13 cellular contexts compared by ENCODE assay signal in the genomic region with DNA sequence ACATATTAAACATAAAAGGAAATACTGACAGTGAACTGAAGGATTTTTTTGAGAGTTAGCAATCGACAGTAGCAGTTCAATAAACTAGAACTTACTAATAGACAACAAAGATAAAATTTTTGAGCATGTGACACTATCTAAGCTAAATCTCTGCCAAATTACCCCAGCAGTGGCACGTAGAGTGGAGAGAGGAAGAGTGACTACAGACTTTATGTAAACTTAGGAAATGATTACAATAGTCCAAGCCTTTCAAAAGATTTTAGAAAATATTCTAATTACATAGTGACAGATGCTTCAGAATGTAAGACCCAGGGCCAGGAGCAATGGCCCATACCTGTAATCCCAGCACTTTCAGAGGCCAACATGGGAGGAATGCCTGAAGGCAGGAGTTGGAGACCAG. TPM values are rescaled to one million over a fixed set of nuclear protein-coding genes. Genes with fewer than 3 reads are reported as not detected.
DNase-seq lines count a peak whose midpoint lies in the region; ATAC-seq and TF ChIP-seq lines count a peak whose summit lies in the region.
"Had no signal": no experiment of that assay in that cellular context is flagged by ENCODE, and none has a peak within 500 bp of the region (broad histone marks: within the 10 kb centered on the region; RNA-seq: fewer than 3 reads in every experiment).

No MANE protein-coding gene starts in this region.

- H3K4me1 ChIP-seq in CD4-positive, CD25-positive, alpha-beta regulatory T cell (ENCODE audit: control insufficient read depth, insufficient read depth, low read length, poor library complexity, severe bottlenecking) = peaks cover 30% of the 10 kb centered on the region
- peaks cover 0 to 10% of the 10 kb centered on the region in 2 donors for H3K4me1 ChIP-seq in ascending aorta

- H3K9me3 ChIP-seq in CD4-positive, CD25-positive, alpha-beta regulatory T cell (ENCODE audit: control insufficient read depth in 2 of 2, low read length in 2 of 2) = no peaks in the 10 kb centered on the region
- H3K9me3 ChIP-seq in ascending aorta = no peaks in the 10 kb centered on the region

- TF ChIP-seq CTCF in HFFc6 (IDR thresholded peaks at IDR 0.05) (no peak), ascending aorta (IDR thresholded peaks at IDR 0.05) (no peak)

- peak overlapping the region; percentile 72 for H3K4me3 ChIP-seq in CD4-positive, CD25-positive, alpha-beta regulatory T cell (ENCODE audit: low read depth, low read length)
- no peak overlapping the region for H3K4me3 ChIP-seq in ascending aorta

- peak in 1 of 3 donors; percentile 30 for DNase-seq in CD4-positive, CD25-positive, alpha-beta regulatory T cell
- DNase-seq in HFFc6 = peak; percentile 59
- DNase-seq in ascending aorta (ENCODE audit: low spot score in 2 of 2) = no peak
- DNase-seq in lung microvascular endothelial cell (ENCODE audit: low read depth in 2 of 2) = peak; percentile 86 to 91
- DNase-seq in DMS79 (lab: John Stamatoyannopoulos, UW) = no peak
- no peak for DNase-seq in DMS114 treated with DMSO at 0.1 percent for 48 hours (lab: John Stamatoyannopoulos, UW; ENCODE audit: unreplicated experiment)
- no peak for DNase-seq in SHP77 (lab: John Stamatoyannopoulos, UW)
- DNase-seq: DMS 273 treated with DMSO at 0.1 percent for 48 hours, NCI-H1048, NCI-H226, nephron progenitor cell had no signal

- peak overlapping the region; percentile 68 for H3K27ac ChIP-seq in CD4-positive, CD25-positive, alpha-beta regulatory T cell (ENCODE audit: insufficient read depth, low read length, poor library complexity, severe bottlenecking)
- H3K27ac ChIP-seq in ascending aorta = peak overlapping the region; percentile 6 to 23

- no peaks in the 10 kb centered on the region for H3K27me3 Mint-ChIP-seq in CD4-positive, CD25-positive, alpha-beta regulatory T cell
- H3K27me3 Mint-ChIP-seq in HFFc6 (ENCODE audit: insufficient read depth) = no peaks in the 10 kb centered on the region; the same call in 1 of the 2 replicates

- H3K9me3 Mint-ChIP-seq in CD4-positive, CD25-positive, alpha-beta regulatory T cell = no peaks in the 10 kb centered on the region
- no peaks in the 10 kb centered on the region for H3K9me3 Mint-ChIP-seq in HFFc6
- H3K9me3 Mint-ChIP-seq: activated T-helper 1 cell treated with anti-CD3 and anti-CD28 coated beads, Interleukin-12 subunit alpha, Interleukin-12 subunit beta, Interleukin-2, Interleukin-4 antibody, amounts not matched to agents 30 ng/mL and 10 ng/mL and 1 ng/mL, durations not matched to agents 14 hours and 24 hours and 36 hours; nephron progenitor cell had no signal

- peak; percentile 26 to 42 for ATAC-seq in CD4-positive, CD25-positive, alpha-beta regulatory T cell (ENCODE audit: low read depth in 2 of 2)
- ATAC-seq in HG03280 (IDR thresholded peaks at IDR 0.05; ENCODE audit: unreplicated experiment) = no peak

- H3K36me3 ChIP-seq in CD4-positive, CD25-positive, alpha-beta regulatory T cell (ENCODE audit: control insufficient read depth, insufficient read depth, low read length) = peaks cover 2% of the 10 kb centered on the region
- no peaks in the 10 kb centered on the region for H3K36me3 ChIP-seq in ascending aorta

- H3K36me3 Mint-ChIP-seq in CD4-positive, CD25-positive, alpha-beta regulatory T cell = peaks cover 30% of the 10 kb centered on the region
- peaks cover 28% of the 10 kb centered on the region for H3K36me3 Mint-ChIP-seq in HFFc6 (ENCODE audit: low read depth)

- no peaks in the 10 kb centered on the region for H3K27me3 ChIP-seq in CD4-positive, CD25-positive, alpha-beta regulatory T cell (ENCODE audit: control insufficient read depth, insufficient read depth, low read length)
- no peaks in the 10 kb centered on the region for H3K27me3 ChIP-seq in ascending aorta

- peak overlapping the region; percentile 68 to 87 (median 78) for H3K4me3 Mint-ChIP-seq in CD4-positive, CD25-positive, alpha-beta regulatory T cell
- peak overlapping the region; percentile 64 for H3K4me3 Mint-ChIP-seq in HFFc6
- H3K4me3 Mint-ChIP-seq: nephron progenitor cell had no signal

- peak overlapping the region; percentile 51 to 97 (median 94) for H3K27ac Mint-ChIP-seq in CD4-positive, CD25-positive, alpha-beta regulatory T cell
- peak overlapping the region; percentile 89 for H3K27ac Mint-ChIP-seq in HFFc6

- intact Hi-C loops in ascending aorta (cut with DNase I) = loop anchor here (5.0 kb wide), 1 partner anchor 39 kb away; no protein-coding TSS in a partner anchor

- H3K4me1 Mint-ChIP-seq in CD4-positive, CD25-positive, alpha-beta regulatory T cell = peaks cover 43 to 72% (median 59%) of the 10 kb centered on the region in 4 donors
- peaks cover 89% of the 10 kb centered on the region for H3K4me1 Mint-ChIP-seq in HFFc6 (ENCODE audit: low read depth)

RNA-seq across cellular contexts. Expression of gene CFDP1, which starts 52.4 kb away (rescaled TPM):
- 41.7 TPM for total RNA-seq in CD4-positive, CD25-positive, alpha-beta regulatory T cell
- 10 to 100 TPM; 32.0 to 63.8 (median 37.2) TPM for polyA plus RNA-seq in CD4-positive, CD25-positive, alpha-beta regulatory T cell
- total RNA-seq in HFFc6 (2021; fragmentation: NEBNext Ultra II Directional; extraction: Animal tissue kit (Norgen Biotek cat#: 25700)) = 10 to 100 TPM; 33.0 to 43.1 (median 37.6) TPM
- total RNA-seq in ascending aorta (8.3 TPM), lung microvascular endothelial cell (40.9 and 46.2 TPM in 2 replicates)

Comparison
In these comparisons a context has a peak if more than half of its experiments do, and no peak if none do; other contexts are left out.
1. DNase-seq: peak in HFFc6 (single experiment) and lung microvascular endothelial cell (2 of 2); none in ascending aorta (0 of 2), DMS79 (single experiment), DMS114 treated with DMSO at 0.1 percent for 48 hours (single experiment) and SHP77 (0 of 2).